ENCODE assay signal across 10 cellular contexts in the genomic region with DNA sequence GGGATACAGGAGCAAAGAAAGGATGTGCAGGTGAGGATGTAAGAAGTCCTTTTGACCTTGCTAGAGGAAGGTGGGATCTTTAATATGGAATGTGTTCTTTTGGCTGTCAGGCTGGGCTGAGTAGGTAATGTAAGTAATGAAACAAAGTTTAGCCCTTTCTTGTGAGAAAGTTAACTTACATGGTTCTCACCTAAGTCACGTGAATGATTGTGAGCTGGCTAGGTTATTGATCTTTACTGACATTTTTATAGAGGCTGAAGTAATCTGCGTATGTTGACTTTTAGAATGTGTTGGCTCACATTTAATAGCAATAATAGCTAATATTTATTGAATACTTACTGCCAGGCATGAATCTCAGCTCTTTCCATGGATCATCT. TPM values are rescaled to one million over a fixed set of nuclear protein-coding genes. Genes with fewer than 3 reads are reported as not detected.
DNase-seq lines count a peak whose midpoint lies in the region; ATAC-seq, FAIRE-seq and TF ChIP-seq lines count a peak whose summit lies in the region.
"Had no signal": no experiment of that assay in that cellular context is flagged by ENCODE, and none has a peak within 500 bp of the region (broad histone marks: within the 10 kb centered on the region; RNA-seq: fewer than 3 reads in every experiment).

No MANE protein-coding gene starts in this region.

- POLR2A ChIA-PET in A549 (lab: Yijun Ruan, JAX), result interaction anchor here (1.1 kb wide), 1 partner anchor 70 kb away, joined by 3 read pairs; no protein-coding TSS in a partner anchor

- no peak for TF ChIP-seq POLR2A in A549 (IDR thresholded peaks at IDR 0.05; ENCODE audit: low read length)

- no peaks in the 10 kb centered on the region for H3K27me3 ChIP-seq in brain microvascular endothelial cell (replicated peaks)

- H3K27ac ChIP-seq in A549 (0 out of 6 replicates have a peak overlapping the region, but pooled peaks of 1 of the 2 experiments have one; percentile 1), brain microvascular endothelial cell (no peak overlapping the region), mesodermal cell (ENCODE audit: low read depth, low read length, severe bottlenecking) (no peak overlapping the region)

- TF ChIP-seq RAD21 in A549 (conservative IDR thresholded peaks at IDR 0.05 in 1 of 2, IDR thresholded peaks at IDR 0.05 in 1 of 2), result no peak

- no peak for TF ChIP-seq CTCF in A549 (IDR thresholded peaks at IDR 0.05)
- no peak for TF ChIP-seq CTCF in HFF-Myc (IDR thresholded peaks at IDR 0.05; ENCODE audit: low read depth, low read length, missing control alignments)
- no peak for TF ChIP-seq CTCF in brain microvascular endothelial cell (IDR thresholded peaks at IDR 0.05; ENCODE audit: low read depth, low read length, missing control alignments)

- H3K4me1 ChIP-seq in A549 (peaks cover 46% of the 10 kb centered on the region), mesodermal cell (ENCODE audit: control insufficient read depth, insufficient read depth, low read length, poor library complexity, severe bottlenecking) (peaks cover 24% of the 10 kb centered on the region)

- DNase-seq in A549 (ENCODE audit: low read depth in 1 of 2, low spot score in 1 of 2) (no peak), HFF-Myc (ENCODE audit: extremely low read depth, low read depth) (no peak), brain microvascular endothelial cell (no peak), A172 (ENCODE audit: low spot score) (no peak), T-helper 9 cell (no peak)
- DNase-seq: activated naive CD4-positive, alpha-beta T cell treated with Interleukin-2 at 50 U/mL for 16 hours; NCI-H526 had no signal

- WGBS in A549 (ENCODE audit: missing lambda C conversion rate), result 93% methylated on average over 2 of the region's 2 CpGs
- WGBS in mesodermal cell (ENCODE audit: insufficient coverage in 2 of 2), 2 experiments, result 100% methylated on average over 1 of the region's 2 CpGs; no CpG with 5 or more reads in 1 of the 2 experiments

- peak overlapping the region; percentile 84 for H3K4me2 ChIP-seq in A549

- H3K4me3 ChIP-seq in A549, result peak overlapping the region; percentile 92; the same call in 2 of the 3 replicates
- H3K4me3 ChIP-seq in HFF-Myc (replicated peaks; ENCODE audit: low read depth, low read length), result peak overlapping the region; percentile 80
- peak overlapping the region; percentile 90 for H3K4me3 ChIP-seq in brain microvascular endothelial cell (ENCODE audit: low read depth, low read length)
- peak overlapping the region; percentile 92 for H3K4me3 ChIP-seq in mesodermal cell (ENCODE audit: extremely low read depth, insufficient read depth, low read length, poor library complexity, severe bottlenecking)

- H3K9me3 ChIP-seq in A549 (no peaks in the 10 kb centered on the region), mesodermal cell (ENCODE audit: control insufficient read depth, low read length) (no peaks in the 10 kb centered on the region)

- in situ Hi-C loops in brain microvascular endothelial cell (cut with HindIII; ENCODE audit: low pct_ligation_motif_present, low sequenced_read_pairs), result no loop called here

- FAIRE-seq in A549 (lab: Jason Lieb, UNC), result no peak

- no peak for TF ChIP-seq EP300 in A549 (IDR thresholded peaks at IDR 0.05)

- CTCF ChIA-PET in A549 (lab: Yijun Ruan, JAX), result interaction anchor here (1.0 to 5.0 kb wide), 3 partner anchors 10 to 63 kb away, joined by 4 to 28 read pairs (median 6); no protein-coding TSS in a partner anchor

- ATAC-seq in A549 (no peak), esophagus mucosa (no peak), HG03196 (IDR thresholded peaks at IDR 0.05; ENCODE audit: unreplicated experiment) (no peak)

- H3K36me3 ChIP-seq in brain microvascular endothelial cell (replicated peaks) (no peaks in the 10 kb centered on the region), mesodermal cell (ENCODE audit: control insufficient read depth, insufficient read depth, low read length) (peaks cover 57% of the 10 kb centered on the region)

TF ChIP-seq in A549, 52 proteins besides CTCF, POLR2A, EP300 and RAD21:
- TF ChIP-seq NFE2L2 (conservative IDR thresholded peaks at IDR 0.05; ENCODE audit: low read length), result no peak
- TF ChIP-seq, protein P1, sequence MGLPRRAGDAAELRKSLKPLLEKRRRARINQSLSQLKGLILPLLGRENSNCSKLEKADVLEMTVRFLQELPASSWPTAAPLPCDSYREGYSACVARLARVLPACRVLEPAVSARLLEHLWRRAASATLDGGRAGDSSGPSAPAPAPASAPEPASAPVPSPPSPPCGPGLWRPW (IDR thresholded peaks at IDR 0.05), result no peak
- TF ChIP-seq GATA3 (IDR thresholded peaks at IDR 0.05; ENCODE audit: borderline replicate concordance), result no peak
- no peak for TF ChIP-seq SREBF2 (IDR thresholded peaks at IDR 0.05)
- no peak for TF ChIP-seq ZC3H11A (IDR thresholded peaks at IDR 0.05)
- no peak for TF ChIP-seq EHF (CRISPR knock-in tag; IDR thresholded peaks at IDR 0.05)
- TF ChIP-seq ELK1 (IDR thresholded peaks at IDR 0.05; ENCODE audit: low read depth, low read length), result no peak
- no peak for TF ChIP-seq CBX8 (IDR thresholded peaks at IDR 0.05)
- TF ChIP-seq BHLHE40 (IDR thresholded peaks at IDR 0.05; ENCODE audit: low read depth, low read length), result no peak
- no peak for TF ChIP-seq HDAC2 (IDR thresholded peaks at IDR 0.05)
- TF ChIP-seq PHF8 (IDR thresholded peaks at IDR 0.05; ENCODE audit: borderline replicate concordance, low read depth), result no peak
- no peak for TF ChIP-seq RARB (CRISPR knock-in tag; IDR thresholded peaks at IDR 0.05)
- TF ChIP-seq USF2 (IDR thresholded peaks at IDR 0.05), result no peak
- TF ChIP-seq HOXA7 (CRISPR knock-in tag; IDR thresholded peaks at IDR 0.05), result no peak
- no peak for TF ChIP-seq MAZ (IDR thresholded peaks at IDR 0.05; ENCODE audit: borderline replicate concordance, low read depth, low read length)
- no peak for TF ChIP-seq HMGXB4 (CRISPR knock-in tag; IDR thresholded peaks at IDR 0.05; ENCODE audit: borderline replicate concordance)
- TF ChIP-seq KDM5A (IDR thresholded peaks at IDR 0.05), result no peak
- TF ChIP-seq FOXS1 (CRISPR knock-in tag; IDR thresholded peaks at IDR 0.05), result no peak
- no peak for TF ChIP-seq ZSCAN20 (CRISPR knock-in tag; IDR thresholded peaks at IDR 0.05)

RNA-seq across cellular contexts. Expression of gene TOP1, which starts 2.6 kb away (rescaled TPM):
- 20.8 and 28.3 TPM in 2 replicates for polyA plus RNA-seq in A549 (2011; rRNA removed)
- polyA plus RNA-seq in A549 (2012; cell fraction: cytosol; rRNA removed), result 6.5 and 6.9 TPM in 2 replicates
- 7.5 and 10.8 TPM in 2 replicates for polyA plus RNA-seq in A549 (2012; cell fraction: nucleus; rRNA removed)
- 68.0 to 73.7 TPM (median 70.6 TPM) in 3 replicates for polyA plus RNA-seq in A549 (2017; fragmentation: RNase III; extraction: RNeasy Plus Mini Kit Qiagen cat#74134 plus additional on column Dnase treatment)
- polyA minus RNA-seq in A549 (2011; rRNA and poly(A)+ RNA removed), result 13.2 and 15.6 TPM in 2 replicates
- polyA plus RNA-seq in mesodermal cell (2013, experiment 1 of 2), result 69.0 TPM
- 80.9 TPM for polyA plus RNA-seq in mesodermal cell (2013, experiment 2 of 2)
- 16.7 and 17.9 TPM in 2 replicates for total RNA-seq in A172 (2014; rRNA removed; shearing (Covaris generic))
- total RNA-seq in esophagus mucosa, result 36.6 TPM
